In genomic region chr14:45204241-45204640, GRCh38 we compare ENCODE assay signal across 18 cellular contexts. TPM values are rescaled to one million over a fixed set of nuclear protein-coding genes. Genes with fewer than 3 reads are reported as not detected.
DNase-seq lines count a peak whose midpoint lies in the region; ATAC-seq and TF ChIP-seq lines count a peak whose summit lies in the region.
"Had no signal": no experiment of that assay in that cellular context is flagged by ENCODE, and none has a peak within 500 bp of the region (broad histone marks: within the 10 kb centered on the region; RNA-seq: fewer than 3 reads in every experiment).

No MANE protein-coding gene starts in this region.

- H3K9me3 ChIP-seq in cardiac muscle cell (ENCODE audit: low read depth), result no peaks in the 10 kb centered on the region
- no peaks in the 10 kb centered on the region for H3K9me3 ChIP-seq in WERI-Rb-1 (ENCODE audit: severe bottlenecking)
- H3K9me3 ChIP-seq: BE2C had no signal

- H3K4me3 ChIP-seq in cardiac muscle cell (no peak overlapping the region), WERI-Rb-1 (ENCODE audit: low read depth, low read length) (no peak overlapping the region)

- TF ChIP-seq CTCF in cardiac muscle cell (IDR thresholded peaks at IDR 0.05; ENCODE audit: low read depth, low read length), result no peak
- TF ChIP-seq CTCF in mesothelial cell of epicardium (IDR thresholded peaks at IDR 0.05; ENCODE audit: unreplicated experiment), result no peak
- no peak for TF ChIP-seq CTCF in WERI-Rb-1 (IDR thresholded peaks at IDR 0.05; ENCODE audit: low read depth, low read length)

- no peak for DNase-seq in cardiac muscle cell (ENCODE audit: low read depth in 1 of 2, low spot score in 1 of 2)
- no peak for DNase-seq in left ventricle myocardium superior
- peak; percentile 6 for DNase-seq in NCI-H82 treated with DMSO at 0.1 percent for 48 hours (lab: John Stamatoyannopoulos, UW; ENCODE audit: unreplicated experiment)
- DNase-seq in mesothelial cell of epicardium (ENCODE audit: low spot score in 2 of 2, unreplicated experiment in 2 of 2), result no peak
- no peak for DNase-seq in SHP77 treated with DMSO at 0.1 percent for 48 hours (lab: John Stamatoyannopoulos, UW)
- DNase-seq in activated effector memory CD4-positive, alpha-beta T cell treated with Interleukin-2 at 50 U/mL for 16 hours, result no peak
- no peak for DNase-seq in WERI-Rb-1
- DNase-seq: 8988T; BE2C; C1 segment of cervical spinal cord; CD4-positive, CD25-positive, alpha-beta regulatory T cell; CD8-positive, alpha-beta memory T cell; COR-L47; DMS153; DMS79; GDM1; H9 had no signal

- ATAC-seq in left ventricle myocardium superior, result no peak
- peak; percentile 41 for ATAC-seq in HG02852 (IDR thresholded peaks at IDR 0.05; ENCODE audit: unreplicated experiment)

- H3K27ac ChIP-seq in cardiac muscle cell, result peak overlapping the region; percentile 12
- no peak overlapping the region for H3K27ac ChIP-seq in WERI-Rb-1

- H3K36me3 ChIP-seq in cardiac muscle cell (peaks cover 21% of the 10 kb centered on the region), WERI-Rb-1 (peaks cover 15% of the 10 kb centered on the region)

- intact Hi-C loops in left ventricle myocardium superior (cut with micrococcal nuclease), result no loop called here

- peak overlapping the region; percentile 6 for H3K27ac Mint-ChIP-seq in mesothelial cell of epicardium
- H3K27ac Mint-ChIP-seq: CD4-positive, CD25-positive, alpha-beta regulatory T cell; H9 had no signal

- H3K4me1 ChIP-seq in cardiac muscle cell (ENCODE audit: low read depth), result no peaks in the 10 kb centered on the region
- H3K4me1 ChIP-seq: BE2C had no signal

- no peak overlapping the region for H3K4me3 Mint-ChIP-seq in mesothelial cell of epicardium
- H3K4me3 Mint-ChIP-seq: CD4-positive, CD25-positive, alpha-beta regulatory T cell; CD8-positive, alpha-beta memory T cell; H9 had no signal

- no peaks in the 10 kb centered on the region for H3K27me3 Mint-ChIP-seq in mesothelial cell of epicardium (ENCODE audit: low read depth)
- H3K27me3 Mint-ChIP-seq: CD4-positive, CD25-positive, alpha-beta regulatory T cell; CD8-positive, alpha-beta memory T cell had no signal

- H3K36me3 Mint-ChIP-seq in mesothelial cell of epicardium, result peaks cover 14% of the 10 kb centered on the region

- no peaks in the 10 kb centered on the region for H3K4me1 Mint-ChIP-seq in mesothelial cell of epicardium
- H3K4me1 Mint-ChIP-seq: H9 had no signal

- H3K9me3 Mint-ChIP-seq in mesothelial cell of epicardium, result no peaks in the 10 kb centered on the region
- H3K9me3 Mint-ChIP-seq: CD4-positive, CD25-positive, alpha-beta regulatory T cell; CD8-positive, alpha-beta memory T cell; H9 had no signal

- H3K27me3 ChIP-seq in cardiac muscle cell, result no peaks in the 10 kb centered on the region
- no peaks in the 10 kb centered on the region for H3K27me3 ChIP-seq in WERI-Rb-1 (ENCODE audit: insufficient read depth, low read depth, severe bottlenecking)
- H3K27me3 ChIP-seq: BE2C had no signal

RNA-seq across cellular contexts. Expression of gene MIS18BP1, which starts 48.8 kb away (rescaled TPM):
- 6.2 and 34.8 TPM in 2 replicates for total RNA-seq in cardiac muscle cell
- 11.8 and 42.2 TPM in 2 replicates for polyA plus RNA-seq in cardiac muscle cell
- 5.5 TPM for total RNA-seq in left ventricle myocardium superior
- total RNA-seq in mesothelial cell of epicardium, result 38.3 to 46.3 TPM (median 42.0 TPM) in 3 replicates
